ENCODE assay signal across 8 cellular contexts in genomic region chr5:14872070-14872989, GRCh38. TPM values are rescaled to one million over a fixed set of nuclear protein-coding genes. Genes with fewer than 3 reads are reported as not detected.
DNase-seq lines count a peak whose midpoint lies in the region; ATAC-seq and TF ChIP-seq lines count a peak whose summit lies in the region.

No MANE protein-coding gene starts in this region.

- H3K18ac ChIP-seq in neuronal stem cell (ENCODE audit: low read length) = peak overlapping the region; percentile 92

- H3K9ac ChIP-seq in neuronal stem cell (ENCODE audit: low read depth, low read length, poor library complexity) = peak overlapping the region; percentile 60

- H3K4me2 ChIP-seq in neuronal stem cell (ENCODE audit: insufficient read depth, low read length, poor library complexity, severe bottlenecking) = peak overlapping the region; percentile 91

- H2BK15ac ChIP-seq in neuronal stem cell (ENCODE audit: low read length) = peak overlapping the region; percentile 37

- H3K4me1 ChIP-seq in ACC112 (ENCODE audit: control insufficient read depth, insufficient read depth, low read length, unreplicated experiment) (peaks cover 13% of the 10 kb centered on the region), Peyer's patch (peaks cover 0 to 24% (median 0%) of the 10 kb centered on the region in 4 donors), neuronal stem cell (ENCODE audit: control insufficient read depth in 2 of 2, insufficient read depth in 1 of 2, low read depth in 1 of 2, low read length in 2 of 2) (peaks cover 0 to 9% of the 10 kb centered on the region in 2 donors), thyroid gland (peaks cover 4 to 8% of the 10 kb centered on the region in 2 donors)

- peak overlapping the region; percentile 88 for H3K4me3 ChIP-seq in ACC112 (ENCODE audit: low read depth, low read length)
- H3K4me3 ChIP-seq in Peyer's patch = peak overlapping the region; percentile 63 to 97 (median 89)
- H3K4me3 ChIP-seq in neuronal stem cell (ENCODE audit: low read length in 2 of 2) = peak overlapping the region; percentile 58 to 85
- H3K4me3 ChIP-seq in thyroid gland (replicated peaks in 1 of 3) = peak overlapping the region; percentile 53 to 76 (median 57)

- WGBS in neuronal stem cell (ENCODE audit: extremely low coverage in 2 of 2, insufficient read length in 2 of 2, insufficient replicate concordance in 1 of 2), 2 donors = no CpG with 5 or more reads among the region's 73 CpGs
- 4 to 7% methylated on average over 25 to 34 of the region's 73 CpGs for WGBS in thyroid gland, 2 donors

- no peak overlapping the region for H2BK5ac ChIP-seq in neuronal stem cell (ENCODE audit: low read length)

- H3K14ac ChIP-seq in neuronal stem cell (ENCODE audit: low read length) = peak overlapping the region; percentile 21

- peak overlapping the region; percentile 72 for H3K27ac ChIP-seq in ACC112 (ENCODE audit: low read depth, low read length)
- H3K27ac ChIP-seq in Peyer's patch = peak overlapping the region; percentile 92 to 98 (median 94)
- no peak overlapping the region for H3K27ac ChIP-seq in neuronal stem cell (replicated peaks; ENCODE audit: low read length)
- H3K27ac ChIP-seq in thyroid gland = peak overlapping the region; percentile 93 to 95 (median 94)

- H4K8ac ChIP-seq in neuronal stem cell (ENCODE audit: low read depth, low read length) = no peak overlapping the region

- DNase-seq in Peyer's patch = peak; percentile 70 to 91 (median 80)
- peak; percentile 34 for DNase-seq in activated gamma-delta T cell treated with anti-CD3 and anti-CD28 coated beads, Interleukin-2, amount 50 U/mL, for 16 hours (ENCODE audit: low read depth)
- peak; percentile 24 for DNase-seq in germinal center (ENCODE audit: low spot score)
- no peak for DNase-seq in neuronal stem cell (ENCODE audit: low spot score)
- peak; percentile 72 to 79 for DNase-seq in thyroid gland

- ATAC-seq in GM18870 (IDR thresholded peaks at IDR 0.05; ENCODE audit: unreplicated experiment) (peak; percentile 40), HG03103 (IDR thresholded peaks at IDR 0.05; ENCODE audit: low read depth, unreplicated experiment) (peak; percentile 36)

- no peak overlapping the region for H2BK120ac ChIP-seq in neuronal stem cell (ENCODE audit: low read depth, low read length)

- no peak overlapping the region for H3K23ac ChIP-seq in neuronal stem cell (ENCODE audit: low read depth, low read length, poor library complexity)

- TF ChIP-seq CTCF in Peyer's patch (IDR thresholded peaks at IDR 0.05) = peak in 1 of 6 experiments; percentile 2
- peak in 1 of 6 experiments; percentile 5 for TF ChIP-seq CTCF in thyroid gland (IDR thresholded peaks at IDR 0.05)

- H3K27me3 ChIP-seq in ACC112 (ENCODE audit: insufficient read depth, low read length) (no peaks in the 10 kb centered on the region), Peyer's patch (no peaks in the 10 kb centered on the region), neuronal stem cell (ENCODE audit: control insufficient read depth in 3 of 3, insufficient read depth in 3 of 3, low read depth in 1 of 3, low read length in 3 of 3) (peaks cover 0 to 43% (median 8%) of the 10 kb centered on the region in 3 experiments), thyroid gland (no peaks in the 10 kb centered on the region)

- H2AK5ac ChIP-seq in neuronal stem cell (ENCODE audit: low read depth, low read length) = no peak overlapping the region

- peaks cover 28% of the 10 kb centered on the region for H3K79me2 ChIP-seq in ACC112 (ENCODE audit: control insufficient read depth, insufficient read depth, low read length, unreplicated experiment)

- peak overlapping the region; percentile 0 for H2AFZ ChIP-seq in ACC112 (ENCODE audit: low read length, unreplicated experiment)
- H2AFZ ChIP-seq in neuronal stem cell (ENCODE audit: low read length) = peak overlapping the region; percentile 92

- H3K9me3 ChIP-seq in Peyer's patch (no peaks in the 10 kb centered on the region), neuronal stem cell (replicated peaks in 1 of 2; ENCODE audit: control insufficient read depth in 2 of 2, insufficient read depth in 1 of 2, low read depth in 1 of 2, low read length in 2 of 2) (no peaks in the 10 kb centered on the region), thyroid gland (no peaks in the 10 kb centered on the region)

- TF ChIP-seq POLR2A in Peyer's patch (IDR thresholded peaks at IDR 0.05) (peak; percentile 63 to 86), thyroid gland (IDR thresholded peaks at IDR 0.05) (peak in 1 of 2 donors; percentile 67)

- H2BK12ac ChIP-seq in neuronal stem cell (ENCODE audit: low read length) = no peak overlapping the region

- H3K79me1 ChIP-seq in neuronal stem cell (ENCODE audit: low read depth, low read length) = no peaks in the 10 kb centered on the region

- H4K91ac ChIP-seq in neuronal stem cell (ENCODE audit: low read depth, low read length, poor library complexity) = no peak overlapping the region

- intact Hi-C loops in thyroid gland (cut with DNase I) = loop anchor here (5.0 kb wide), 1 partner anchor 130 kb away; no protein-coding TSS in a partner anchor

- H3K36me3 ChIP-seq in ACC112 (ENCODE audit: insufficient read depth, low read length) (no peaks in the 10 kb centered on the region), Peyer's patch (no peaks in the 10 kb centered on the region), neuronal stem cell (replicated peaks in 1 of 2; ENCODE audit: control insufficient read depth in 2 of 2, insufficient read depth in 2 of 2, low read length in 2 of 2) (no peaks in the 10 kb centered on the region), thyroid gland (no peaks in the 10 kb centered on the region)

- no peak overlapping the region for H3K4ac ChIP-seq in neuronal stem cell (ENCODE audit: low read length)

RNA-seq across cellular contexts. Expression of gene ANKH, which starts 0.8 kb away (rescaled TPM):
- total RNA-seq in Peyer's patch = 10 to 100 TPM; 28.9 to 98.0 (median 96.1) TPM
- polyA plus RNA-seq in neuronal stem cell (2013, experiment 1 of 2) = 0.56 TPM
- 0.66 TPM for polyA plus RNA-seq in neuronal stem cell (2013, experiment 2 of 2)
- total RNA-seq in thyroid gland = 10 to 100 TPM; 31.2 to 55.2 (median 34.7) TPM
